11 cellular contexts compared by ENCODE assay signal in genomic region chr20:63950701-63951397, GRCh38. TPM values are rescaled to one million over a fixed set of nuclear protein-coding genes. Genes with fewer than 3 reads are reported as not detected.
DNase-seq lines count a peak whose midpoint lies in the region; ATAC-seq and TF ChIP-seq lines count a peak whose summit lies in the region.
"Had no signal": no experiment of that assay in that cellular context is flagged by ENCODE, and none has a peak within 500 bp of the region (broad histone marks: within the 10 kb centered on the region; RNA-seq: fewer than 3 reads in every experiment).

No MANE protein-coding gene starts in this region.

- H2BK120ac ChIP-seq in trophoblast cell (ENCODE audit: insufficient read depth, low read length, poor library complexity), result no peak overlapping the region

- no peak overlapping the region for H2BK5ac ChIP-seq in trophoblast cell (ENCODE audit: low read depth, low read length, poor library complexity)

- H3K9me3 ChIP-seq in trophoblast cell (ENCODE audit: insufficient read depth, low read depth, low read length), result no peaks in the 10 kb centered on the region
- H3K9me3 ChIP-seq in vagina, result no peaks in the 10 kb centered on the region

- no peaks in the 10 kb centered on the region for H3K9me3 Mint-ChIP-seq in activated naive CD4-positive, alpha-beta T cell treated with anti-CD3 and anti-CD28 coated beads for 36 hours
- no peaks in the 10 kb centered on the region for H3K9me3 Mint-ChIP-seq in activated naive CD4-positive, alpha-beta T cell treated with anti-CD3 and anti-CD28 coated beads, Interleukin-2, amount 50 U/mL, for 72 hours
- H3K9me3 Mint-ChIP-seq in glutamatergic neuron (ENCODE audit: unreplicated experiment) (peaks cover 8% of the 10 kb centered on the region), HFFc6 (no peaks in the 10 kb centered on the region)
- H3K9me3 Mint-ChIP-seq: natural killer cell had no signal

- CTCF ChIA-PET in activated naive CD4-positive, alpha-beta T cell treated with anti-CD3 and anti-CD28 coated beads for 36 hours (lab: Charles Lee), result interaction anchor here (1.8 kb wide), 1 partner anchor 23 kb away, joined by 6 read pairs; no protein-coding TSS in a partner anchor

- H4K8ac ChIP-seq in trophoblast cell (ENCODE audit: low read depth, low read length), result no peak overlapping the region

- no peak for ATAC-seq in activated naive CD4-positive, alpha-beta T cell treated with anti-CD3 and anti-CD28 coated beads, Interleukin-2, amount 50 U/mL, for 72 hours
- ATAC-seq: natural killer cell had no signal

- H2AFZ ChIP-seq in trophoblast cell (ENCODE audit: insufficient read depth, low read length, poor library complexity), result no peak overlapping the region

- no peak overlapping the region for H3K27ac ChIP-seq in trophoblast cell (ENCODE audit: low read depth, low read length)
- H3K27ac ChIP-seq in vagina, result peak overlapping the region; percentile 91

- peaks cover 3% of the 10 kb centered on the region for H3K36me3 Mint-ChIP-seq in activated naive CD4-positive, alpha-beta T cell treated with anti-CD3 and anti-CD28 coated beads for 36 hours (ENCODE audit: low read depth)
- peaks cover 4 to 6% of the 10 kb centered on the region in 2 donors for H3K36me3 Mint-ChIP-seq in activated naive CD4-positive, alpha-beta T cell treated with anti-CD3 and anti-CD28 coated beads, Interleukin-2, amount 50 U/mL, for 72 hours
- H3K36me3 Mint-ChIP-seq in glutamatergic neuron (ENCODE audit: unreplicated experiment) (no peaks in the 10 kb centered on the region), HFFc6 (ENCODE audit: low read depth) (peaks cover 10% of the 10 kb centered on the region; the same call in 1 of the 2 replicates)
- H3K36me3 Mint-ChIP-seq: natural killer cell had no signal

- no peak overlapping the region for H3K23ac ChIP-seq in trophoblast cell (ENCODE audit: low read length)

- H4K91ac ChIP-seq in trophoblast cell (ENCODE audit: low read depth, low read length), result no peak overlapping the region

- H3K18ac ChIP-seq in trophoblast cell (ENCODE audit: low read length), result no peak overlapping the region

- H3K4me1 Mint-ChIP-seq in activated naive CD4-positive, alpha-beta T cell treated with anti-CD3 and anti-CD28 coated beads for 36 hours (ENCODE audit: low read depth), result peaks cover 55% of the 10 kb centered on the region
- H3K4me1 Mint-ChIP-seq in glutamatergic neuron (ENCODE audit: low read depth, unreplicated experiment) (peaks cover 30% of the 10 kb centered on the region), HFFc6 (ENCODE audit: low read depth) (peaks cover 43% of the 10 kb centered on the region)

- no peaks in the 10 kb centered on the region for H3K27me3 Mint-ChIP-seq in activated naive CD4-positive, alpha-beta T cell treated with anti-CD3 and anti-CD28 coated beads for 36 hours (ENCODE audit: low read depth)
- H3K27me3 Mint-ChIP-seq in glutamatergic neuron (ENCODE audit: unreplicated experiment) (peaks cover 27% of the 10 kb centered on the region), HFFc6 (ENCODE audit: insufficient read depth) (peaks cover 13% of the 10 kb centered on the region)

- H3K4me3 Mint-ChIP-seq in activated naive CD4-positive, alpha-beta T cell treated with anti-CD3 and anti-CD28 coated beads for 36 hours, result no peak overlapping the region
- H3K4me3 Mint-ChIP-seq in glutamatergic neuron (ENCODE audit: unreplicated experiment) (peak overlapping the region; percentile 70), HFFc6 (no peak overlapping the region)
- H3K4me3 Mint-ChIP-seq: natural killer cell had no signal

- TF ChIP-seq CTCF in glutamatergic neuron (IDR thresholded peaks at IDR 0.05; ENCODE audit: partially characterized antibody, unreplicated experiment) (no peak), vagina (IDR thresholded peaks at IDR 0.05) (no peak), HFFc6 (IDR thresholded peaks at IDR 0.05) (no peak)

- no peak overlapping the region for H3K4me2 ChIP-seq in trophoblast cell (ENCODE audit: low read length)

- no peak for TF ChIP-seq POLR2A in vagina (IDR thresholded peaks at IDR 0.05)

- no CpG with 5 or more reads among the region's 20 CpGs for WGBS in trophoblast cell (ENCODE audit: extremely low coverage, insufficient coverage, insufficient read length)

- H4K12ac ChIP-seq in trophoblast cell (ENCODE audit: low read depth, low read length), result no peak overlapping the region

- H3K4ac ChIP-seq in trophoblast cell (ENCODE audit: low read depth, low read length), result peak overlapping the region; percentile 25

- H3K27me3 ChIP-seq in trophoblast cell (ENCODE audit: insufficient read depth, low read length), result no peaks in the 10 kb centered on the region
- no peaks in the 10 kb centered on the region for H3K27me3 ChIP-seq in vagina

- peaks cover 18 to 23% of the 10 kb centered on the region in 2 experiments for H3K36me3 ChIP-seq in trophoblast cell (ENCODE audit: control insufficient read depth in 1 of 2, insufficient read depth in 2 of 2, low read length in 2 of 2)
- peaks cover 0 to 6% of the 10 kb centered on the region in 2 donors for H3K36me3 ChIP-seq in vagina

- H3K14ac ChIP-seq in trophoblast cell (ENCODE audit: low read length), result no peak overlapping the region

- H3K4me1 ChIP-seq in trophoblast cell (ENCODE audit: control insufficient read depth in 1 of 2, insufficient read depth in 2 of 2, low read length in 2 of 2), result peaks cover 27% of the 10 kb centered on the region in 2 experiments
- H3K4me1 ChIP-seq in vagina, result peaks cover 90% of the 10 kb centered on the region

- no peak overlapping the region for H2AK5ac ChIP-seq in trophoblast cell (ENCODE audit: low read length)

- H3K27ac Mint-ChIP-seq in activated naive CD4-positive, alpha-beta T cell treated with anti-CD3 and anti-CD28 coated beads for 36 hours, result peak overlapping the region; percentile 26
- H3K27ac Mint-ChIP-seq in activated naive CD4-positive, alpha-beta T cell treated with anti-CD3 and anti-CD28 coated beads, Interleukin-2, amount 50 U/mL, for 72 hours, result no peak overlapping the region
- H3K27ac Mint-ChIP-seq in glutamatergic neuron (ENCODE audit: unreplicated experiment), result peak overlapping the region; percentile 94
- H3K27ac Mint-ChIP-seq in HFFc6, result no peak overlapping the region

- no peak overlapping the region for H2BK12ac ChIP-seq in trophoblast cell (ENCODE audit: low read length)

- DNase-seq in activated naive CD4-positive, alpha-beta T cell treated with anti-CD3 and anti-CD28 coated beads for 36 hours, result no peak
- DNase-seq in activated naive CD4-positive, alpha-beta T cell treated with anti-CD3 and anti-CD28 coated beads, Interleukin-2, amount 50 U/mL, for 72 hours (ENCODE audit: low spot score in 2 of 2), result no peak
- DNase-seq in glutamatergic neuron, result no peak
- no peak for DNase-seq in trophoblast cell
- no peak for DNase-seq in vagina (ENCODE audit: extremely low spot score in 2 of 2)
- DNase-seq in HFFc6, result no peak
- no peak for DNase-seq in KG1 (lab: John Stamatoyannopoulos, UW)
- no peak for DNase-seq in putamen (ENCODE audit: low spot score)
- DNase-seq: natural killer cell; NCI-H187 treated with DMSO at 0.1 percent for 48 hours; stimulated activated CD4-positive, alpha-beta T cell treated with anti-CD3 and anti-CD28 coated beads, Interleukin-15, amount 100 ng/mL, for 24 hours had no signal

- H3K4me3 ChIP-seq in trophoblast cell (ENCODE audit: low read depth, low read length) (no peak overlapping the region), vagina (peak overlapping the region in 1 of 2 donors; percentile 10)

- intact Hi-C loops in activated naive CD4-positive, alpha-beta T cell treated with anti-CD3 and anti-CD28 coated beads for 36 hours (cut with micrococcal nuclease), result no loop called here
- intact Hi-C loops in vagina (cut with DNase I), result no loop called here

- H3K79me2 ChIP-seq in trophoblast cell (ENCODE audit: control insufficient read depth, insufficient read depth, low read length, poor library complexity), result peaks cover 22% of the 10 kb centered on the region

- H3K9ac ChIP-seq in trophoblast cell (ENCODE audit: low read length), result no peak overlapping the region

- peaks cover 7% of the 10 kb centered on the region for H3K79me1 ChIP-seq in trophoblast cell (ENCODE audit: low read length)

RNA-seq across cellular contexts. Expression of gene UCKL1, which starts 5.4 kb away (rescaled TPM):
- total RNA-seq in activated naive CD4-positive, alpha-beta T cell treated with anti-CD3 and anti-CD28 coated beads for 36 hours, result 10 to 100 TPM; 23.3 to 23.9 TPM
- 10 to 100 TPM; 21.3 to 32.7 TPM for total RNA-seq in activated naive CD4-positive, alpha-beta T cell treated with anti-CD3 and anti-CD28 coated beads, Interleukin-2, amount 50 U/mL, for 72 hours
- total RNA-seq in glutamatergic neuron (ENCODE audit: unreplicated experiment), result 130 TPM
- 28.2 and 30.1 TPM in 2 replicates for polyA plus RNA-seq in trophoblast cell (2013)
- total RNA-seq in vagina, result 50.1 TPM
- total RNA-seq in HFFc6 (2021; fragmentation: NEBNext Ultra II Directional; extraction: Animal tissue kit (Norgen Biotek cat#: 25700)), result 10 to 100 TPM; 17.2 to 21.7 (median 19.4) TPM

RNA-seq across cellular contexts. Expression of gene ZNF512B, which starts 18.9 kb away (rescaled TPM):
- total RNA-seq in activated naive CD4-positive, alpha-beta T cell treated with anti-CD3 and anti-CD28 coated beads for 36 hours, result 1 to 10 TPM; 7.9 to 8.3 TPM
- total RNA-seq in activated naive CD4-positive, alpha-beta T cell treated with anti-CD3 and anti-CD28 coated beads, Interleukin-2, amount 50 U/mL, for 72 hours, result 10 to 100 TPM in 1 of 2 donors, 1 to 10 TPM in 1; 10.0 to 21.4 TPM
- total RNA-seq in glutamatergic neuron (ENCODE audit: unreplicated experiment) (32.2 TPM), vagina (10.3 TPM)
- polyA plus RNA-seq in trophoblast cell (2013), result 7.5 and 7.8 TPM in 2 replicates
- 10 to 100 TPM; 20.7 to 26.1 (median 21.4) TPM for total RNA-seq in HFFc6 (2021; fragmentation: NEBNext Ultra II Directional; extraction: Animal tissue kit (Norgen Biotek cat#: 25700))

RNA-seq across cellular contexts. Expression of gene SAMD10, which starts 28.6 kb away (rescaled TPM):
- 10 to 100 TPM; 20.5 to 21.8 TPM for total RNA-seq in activated naive CD4-positive, alpha-beta T cell treated with anti-CD3 and anti-CD28 coated beads for 36 hours
- total RNA-seq in activated naive CD4-positive, alpha-beta T cell treated with anti-CD3 and anti-CD28 coated beads, Interleukin-2, amount 50 U/mL, for 72 hours, result 10 to 100 TPM in 1 of 2 donors, 1 to 10 TPM in 1; 8.2 to 65.4 TPM
- total RNA-seq in glutamatergic neuron (ENCODE audit: unreplicated experiment) (3.1 TPM), vagina (11.8 TPM)
- polyA plus RNA-seq in trophoblast cell (2013), result 4.3 and 4.5 TPM in 2 replicates
- 1 to 10 TPM; 1.3 to 3.0 (median 2.1) TPM for total RNA-seq in HFFc6 (2021; fragmentation: NEBNext Ultra II Directional; extraction: Animal tissue kit (Norgen Biotek cat#: 25700))

RNA-seq across cellular contexts. Expression of gene PRPF6, which starts 30.1 kb away (rescaled TPM):
- 10 to 100 TPM; 39.4 to 40.2 TPM for total RNA-seq in activated naive CD4-positive, alpha-beta T cell treated with anti-CD3 and anti-CD28 coated beads for 36 hours
- 10 to 100 TPM; 82.1 to 82.7 TPM for total RNA-seq in activated naive CD4-positive, alpha-beta T cell treated with anti-CD3 and anti-CD28 coated beads, Interleukin-2, amount 50 U/mL, for 72 hours
- total RNA-seq in glutamatergic neuron (ENCODE audit: unreplicated experiment), result 60.9 TPM
- 45.4 and 45.8 TPM in 2 replicates for polyA plus RNA-seq in trophoblast cell (2013)
- 50.6 TPM for total RNA-seq in vagina
- 10 to 100 TPM; 70.7 to 73.2 (median 72.9) TPM for total RNA-seq in HFFc6 (2021; fragmentation: NEBNext Ultra II Directional; extraction: Animal tissue kit (Norgen Biotek cat#: 25700))

RNA-seq across cellular contexts. Expression of gene DNAJC5, which starts 55.9 kb away (rescaled TPM):
- 10 to 100 TPM; 19.4 to 19.5 TPM for total RNA-seq in activated naive CD4-positive, alpha-beta T cell treated with anti-CD3 and anti-CD28 coated beads for 36 hours
- 10 to 100 TPM; 30.7 to 41.9 TPM for total RNA-seq in activated naive CD4-positive, alpha-beta T cell treated with anti-CD3 and anti-CD28 coated beads, Interleukin-2, amount 50 U/mL, for 72 hours
- total RNA-seq in glutamatergic neuron (ENCODE audit: unreplicated experiment) (57.9 TPM), vagina (25.8 TPM)
- polyA plus RNA-seq in trophoblast cell (2013), result 24.9 and 25.0 TPM in 2 replicates
- 10 to 100 TPM; 52.0 to 65.8 (median 56.2) TPM for total RNA-seq in HFFc6 (2021; fragmentation: NEBNext Ultra II Directional; extraction: Animal tissue kit (Norgen Biotek cat#: 25700))

Comparison
In these comparisons a context has a peak if more than half of its experiments do, and no peak if none do; other contexts are left out.
1. H3K27ac Mint-ChIP-seq: peak in activated naive CD4-positive, alpha-beta T cell treated with anti-CD3 and anti-CD28 coated beads for 36 hours (single experiment) and glutamatergic neuron (single experiment); none in activated naive CD4-positive, alpha-beta T cell treated with anti-CD3 and anti-CD28 coated beads, Interleukin-2, amount 50 U/mL, for 72 hours (0 of 2) and HFFc6 (single experiment).